In the genomic region with DNA sequence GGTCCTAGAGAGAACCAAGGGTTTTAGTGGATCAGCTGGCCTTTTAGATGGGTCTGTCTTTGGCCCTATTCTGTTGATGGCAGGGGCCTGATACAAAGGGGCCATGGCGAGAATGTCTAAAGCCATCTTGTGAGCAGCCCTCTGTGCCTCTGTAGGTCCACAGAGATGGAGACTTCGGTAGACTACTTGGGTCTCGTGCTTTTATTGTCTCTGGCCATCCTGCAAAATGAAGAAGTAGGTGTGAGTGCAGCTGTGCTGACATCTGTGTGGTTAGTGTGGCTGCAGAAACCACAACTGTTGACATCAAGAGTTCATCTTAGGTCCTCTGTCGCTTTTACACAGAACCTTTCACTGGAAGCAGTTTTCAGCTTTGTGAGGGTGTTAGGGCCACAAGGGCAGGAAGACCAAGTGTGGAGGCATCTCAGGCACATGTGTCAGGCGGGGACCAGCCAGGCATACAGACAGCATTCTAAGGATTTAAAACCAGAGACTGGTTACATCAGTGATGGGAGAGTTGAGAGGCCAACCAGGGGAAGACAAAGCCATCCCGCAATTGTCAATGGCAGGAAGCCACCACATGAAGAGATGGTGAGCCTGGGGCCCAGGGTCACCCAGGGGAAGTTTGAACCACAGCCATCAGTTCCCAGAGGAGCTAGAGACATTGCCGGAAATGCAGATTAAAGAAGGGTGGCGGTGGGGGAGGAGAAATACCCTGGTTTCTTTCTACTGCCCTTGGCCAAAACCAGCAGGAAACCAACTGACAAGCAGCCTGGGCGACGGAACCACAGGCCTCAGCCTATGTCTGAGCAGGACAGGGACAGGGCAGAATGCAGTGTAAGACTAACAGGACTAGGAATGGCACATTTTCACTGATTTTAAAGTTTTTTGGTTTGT, we compare ENCODE assay signal across 1 cellular context.
TF ChIP-seq lines count a peak whose summit lies in the region.

No MANE protein-coding gene starts in this region.

TF ChIP-seq in K562, 482 proteins besides CTCF, POLR2A, EP300 and RAD21 (continued from another document and continues in another):
- TF ChIP-seq, protein P1, sequence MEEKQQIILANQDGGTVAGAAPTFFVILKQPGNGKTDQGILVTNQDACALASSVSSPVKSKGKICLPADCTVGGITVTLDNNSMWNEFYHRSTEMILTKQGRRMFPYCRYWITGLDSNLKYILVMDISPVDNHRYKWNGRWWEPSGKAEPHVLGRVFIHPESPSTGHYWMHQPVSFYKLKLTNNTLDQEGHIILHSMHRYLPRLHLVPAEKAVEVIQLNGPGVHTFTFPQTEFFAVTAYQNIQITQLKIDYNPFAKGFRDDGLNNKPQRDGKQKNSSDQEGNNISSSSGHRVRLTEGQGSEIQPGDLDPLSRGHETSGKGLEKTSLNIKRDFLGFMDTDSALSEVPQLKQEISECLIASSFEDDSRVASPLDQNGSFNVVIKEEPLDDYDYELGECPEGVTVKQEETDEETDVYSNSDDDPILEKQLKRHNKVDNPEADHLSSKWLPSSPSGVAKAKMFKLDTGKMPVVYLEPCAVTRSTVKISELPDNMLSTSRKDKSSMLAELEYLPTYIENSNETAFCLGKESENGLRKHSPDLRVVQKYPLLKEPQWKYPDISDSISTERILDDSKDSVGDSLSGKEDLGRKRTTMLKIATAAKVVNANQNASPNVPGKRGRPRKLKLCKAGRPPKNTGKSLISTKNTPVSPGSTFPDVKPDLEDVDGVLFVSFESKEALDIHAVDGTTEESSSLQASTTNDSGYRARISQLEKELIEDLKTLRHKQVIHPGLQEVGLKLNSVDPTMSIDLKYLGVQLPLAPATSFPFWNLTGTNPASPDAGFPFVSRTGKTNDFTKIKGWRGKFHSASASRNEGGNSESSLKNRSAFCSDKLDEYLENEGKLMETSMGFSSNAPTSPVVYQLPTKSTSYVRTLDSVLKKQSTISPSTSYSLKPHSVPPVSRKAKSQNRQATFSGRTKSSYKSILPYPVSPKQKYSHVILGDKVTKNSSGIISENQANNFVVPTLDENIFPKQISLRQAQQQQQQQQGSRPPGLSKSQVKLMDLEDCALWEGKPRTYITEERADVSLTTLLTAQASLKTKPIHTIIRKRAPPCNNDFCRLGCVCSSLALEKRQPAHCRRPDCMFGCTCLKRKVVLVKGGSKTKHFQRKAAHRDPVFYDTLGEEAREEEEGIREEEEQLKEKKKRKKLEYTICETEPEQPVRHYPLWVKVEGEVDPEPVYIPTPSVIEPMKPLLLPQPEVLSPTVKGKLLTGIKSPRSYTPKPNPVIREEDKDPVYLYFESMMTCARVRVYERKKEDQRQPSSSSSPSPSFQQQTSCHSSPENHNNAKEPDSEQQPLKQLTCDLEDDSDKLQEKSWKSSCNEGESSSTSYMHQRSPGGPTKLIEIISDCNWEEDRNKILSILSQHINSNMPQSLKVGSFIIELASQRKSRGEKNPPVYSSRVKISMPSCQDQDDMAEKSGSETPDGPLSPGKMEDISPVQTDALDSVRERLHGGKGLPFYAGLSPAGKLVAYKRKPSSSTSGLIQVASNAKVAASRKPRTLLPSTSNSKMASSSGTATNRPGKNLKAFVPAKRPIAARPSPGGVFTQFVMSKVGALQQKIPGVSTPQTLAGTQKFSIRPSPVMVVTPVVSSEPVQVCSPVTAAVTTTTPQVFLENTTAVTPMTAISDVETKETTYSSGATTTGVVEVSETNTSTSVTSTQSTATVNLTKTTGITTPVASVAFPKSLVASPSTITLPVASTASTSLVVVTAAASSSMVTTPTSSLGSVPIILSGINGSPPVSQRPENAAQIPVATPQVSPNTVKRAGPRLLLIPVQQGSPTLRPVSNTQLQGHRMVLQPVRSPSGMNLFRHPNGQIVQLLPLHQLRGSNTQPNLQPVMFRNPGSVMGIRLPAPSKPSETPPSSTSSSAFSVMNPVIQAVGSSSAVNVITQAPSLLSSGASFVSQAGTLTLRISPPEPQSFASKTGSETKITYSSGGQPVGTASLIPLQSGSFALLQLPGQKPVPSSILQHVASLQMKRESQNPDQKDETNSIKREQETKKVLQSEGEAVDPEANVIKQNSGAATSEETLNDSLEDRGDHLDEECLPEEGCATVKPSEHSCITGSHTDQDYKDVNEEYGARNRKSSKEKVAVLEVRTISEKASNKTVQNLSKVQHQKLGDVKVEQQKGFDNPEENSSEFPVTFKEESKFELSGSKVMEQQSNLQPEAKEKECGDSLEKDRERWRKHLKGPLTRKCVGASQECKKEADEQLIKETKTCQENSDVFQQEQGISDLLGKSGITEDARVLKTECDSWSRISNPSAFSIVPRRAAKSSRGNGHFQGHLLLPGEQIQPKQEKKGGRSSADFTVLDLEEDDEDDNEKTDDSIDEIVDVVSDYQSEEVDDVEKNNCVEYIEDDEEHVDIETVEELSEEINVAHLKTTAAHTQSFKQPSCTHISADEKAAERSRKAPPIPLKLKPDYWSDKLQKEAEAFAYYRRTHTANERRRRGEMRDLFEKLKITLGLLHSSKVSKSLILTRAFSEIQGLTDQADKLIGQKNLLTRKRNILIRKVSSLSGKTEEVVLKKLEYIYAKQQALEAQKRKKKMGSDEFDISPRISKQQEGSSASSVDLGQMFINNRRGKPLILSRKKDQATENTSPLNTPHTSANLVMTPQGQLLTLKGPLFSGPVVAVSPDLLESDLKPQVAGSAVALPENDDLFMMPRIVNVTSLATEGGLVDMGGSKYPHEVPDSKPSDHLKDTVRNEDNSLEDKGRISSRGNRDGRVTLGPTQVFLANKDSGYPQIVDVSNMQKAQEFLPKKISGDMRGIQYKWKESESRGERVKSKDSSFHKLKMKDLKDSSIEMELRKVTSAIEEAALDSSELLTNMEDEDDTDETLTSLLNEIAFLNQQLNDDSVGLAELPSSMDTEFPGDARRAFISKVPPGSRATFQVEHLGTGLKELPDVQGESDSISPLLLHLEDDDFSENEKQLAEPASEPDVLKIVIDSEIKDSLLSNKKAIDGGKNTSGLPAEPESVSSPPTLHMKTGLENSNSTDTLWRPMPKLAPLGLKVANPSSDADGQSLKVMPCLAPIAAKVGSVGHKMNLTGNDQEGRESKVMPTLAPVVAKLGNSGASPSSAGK (IDR thresholded peaks at IDR 0.05): peak; percentile 68
- TF ChIP-seq, protein P2, sequence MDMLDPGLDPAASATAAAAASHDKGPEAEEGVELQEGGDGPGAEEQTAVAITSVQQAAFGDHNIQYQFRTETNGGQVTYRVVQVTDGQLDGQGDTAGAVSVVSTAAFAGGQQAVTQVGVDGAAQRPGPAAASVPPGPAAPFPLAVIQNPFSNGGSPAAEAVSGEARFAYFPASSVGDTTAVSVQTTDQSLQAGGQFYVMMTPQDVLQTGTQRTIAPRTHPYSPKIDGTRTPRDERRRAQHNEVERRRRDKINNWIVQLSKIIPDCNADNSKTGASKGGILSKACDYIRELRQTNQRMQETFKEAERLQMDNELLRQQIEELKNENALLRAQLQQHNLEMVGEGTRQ (CRISPR knock-in tag; IDR thresholded peaks at IDR 0.05): no peak
- no peak for TF ChIP-seq ILK (tag; IDR thresholded peaks at IDR 0.05; ENCODE audit: borderline replicate concordance, low read depth)
- no peak for TF ChIP-seq NR2C1 (IDR thresholded peaks at IDR 0.05)
- peak; percentile 21; the same call in 1 of the 2 replicates for TF ChIP-seq NR2C1 (tag; IDR thresholded peaks at IDR 0.05)
- TF ChIP-seq, protein P3, sequence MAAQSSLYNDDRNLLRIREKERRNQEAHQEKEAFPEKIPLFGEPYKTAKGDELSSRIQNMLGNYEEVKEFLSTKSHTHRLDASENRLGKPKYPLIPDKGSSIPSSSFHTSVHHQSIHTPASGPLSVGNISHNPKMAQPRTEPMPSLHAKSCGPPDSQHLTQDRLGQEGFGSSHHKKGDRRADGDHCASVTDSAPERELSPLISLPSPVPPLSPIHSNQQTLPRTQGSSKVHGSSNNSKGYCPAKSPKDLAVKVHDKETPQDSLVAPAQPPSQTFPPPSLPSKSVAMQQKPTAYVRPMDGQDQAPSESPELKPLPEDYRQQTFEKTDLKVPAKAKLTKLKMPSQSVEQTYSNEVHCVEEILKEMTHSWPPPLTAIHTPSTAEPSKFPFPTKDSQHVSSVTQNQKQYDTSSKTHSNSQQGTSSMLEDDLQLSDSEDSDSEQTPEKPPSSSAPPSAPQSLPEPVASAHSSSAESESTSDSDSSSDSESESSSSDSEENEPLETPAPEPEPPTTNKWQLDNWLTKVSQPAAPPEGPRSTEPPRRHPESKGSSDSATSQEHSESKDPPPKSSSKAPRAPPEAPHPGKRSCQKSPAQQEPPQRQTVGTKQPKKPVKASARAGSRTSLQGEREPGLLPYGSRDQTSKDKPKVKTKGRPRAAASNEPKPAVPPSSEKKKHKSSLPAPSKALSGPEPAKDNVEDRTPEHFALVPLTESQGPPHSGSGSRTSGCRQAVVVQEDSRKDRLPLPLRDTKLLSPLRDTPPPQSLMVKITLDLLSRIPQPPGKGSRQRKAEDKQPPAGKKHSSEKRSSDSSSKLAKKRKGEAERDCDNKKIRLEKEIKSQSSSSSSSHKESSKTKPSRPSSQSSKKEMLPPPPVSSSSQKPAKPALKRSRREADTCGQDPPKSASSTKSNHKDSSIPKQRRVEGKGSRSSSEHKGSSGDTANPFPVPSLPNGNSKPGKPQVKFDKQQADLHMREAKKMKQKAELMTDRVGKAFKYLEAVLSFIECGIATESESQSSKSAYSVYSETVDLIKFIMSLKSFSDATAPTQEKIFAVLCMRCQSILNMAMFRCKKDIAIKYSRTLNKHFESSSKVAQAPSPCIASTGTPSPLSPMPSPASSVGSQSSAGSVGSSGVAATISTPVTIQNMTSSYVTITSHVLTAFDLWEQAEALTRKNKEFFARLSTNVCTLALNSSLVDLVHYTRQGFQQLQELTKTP (IDR thresholded peaks at IDR 0.05; ENCODE audit: low read depth in 1 of 2, partially characterized antibody in 2 of 2): no peak
- TF ChIP-seq, protein P4, sequence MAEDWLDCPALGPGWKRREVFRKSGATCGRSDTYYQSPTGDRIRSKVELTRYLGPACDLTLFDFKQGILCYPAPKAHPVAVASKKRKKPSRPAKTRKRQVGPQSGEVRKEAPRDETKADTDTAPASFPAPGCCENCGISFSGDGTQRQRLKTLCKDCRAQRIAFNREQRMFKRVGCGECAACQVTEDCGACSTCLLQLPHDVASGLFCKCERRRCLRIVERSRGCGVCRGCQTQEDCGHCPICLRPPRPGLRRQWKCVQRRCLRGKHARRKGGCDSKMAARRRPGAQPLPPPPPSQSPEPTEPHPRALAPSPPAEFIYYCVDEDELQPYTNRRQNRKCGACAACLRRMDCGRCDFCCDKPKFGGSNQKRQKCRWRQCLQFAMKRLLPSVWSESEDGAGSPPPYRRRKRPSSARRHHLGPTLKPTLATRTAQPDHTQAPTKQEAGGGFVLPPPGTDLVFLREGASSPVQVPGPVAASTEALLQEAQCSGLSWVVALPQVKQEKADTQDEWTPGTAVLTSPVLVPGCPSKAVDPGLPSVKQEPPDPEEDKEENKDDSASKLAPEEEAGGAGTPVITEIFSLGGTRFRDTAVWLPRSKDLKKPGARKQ (CRISPR knock-in tag; IDR thresholded peaks at IDR 0.05): no peak
- no peak for TF ChIP-seq NFYB (IDR thresholded peaks at IDR 0.05; ENCODE audit: extremely low read depth, insufficient read length)
- TF ChIP-seq, protein P5, sequence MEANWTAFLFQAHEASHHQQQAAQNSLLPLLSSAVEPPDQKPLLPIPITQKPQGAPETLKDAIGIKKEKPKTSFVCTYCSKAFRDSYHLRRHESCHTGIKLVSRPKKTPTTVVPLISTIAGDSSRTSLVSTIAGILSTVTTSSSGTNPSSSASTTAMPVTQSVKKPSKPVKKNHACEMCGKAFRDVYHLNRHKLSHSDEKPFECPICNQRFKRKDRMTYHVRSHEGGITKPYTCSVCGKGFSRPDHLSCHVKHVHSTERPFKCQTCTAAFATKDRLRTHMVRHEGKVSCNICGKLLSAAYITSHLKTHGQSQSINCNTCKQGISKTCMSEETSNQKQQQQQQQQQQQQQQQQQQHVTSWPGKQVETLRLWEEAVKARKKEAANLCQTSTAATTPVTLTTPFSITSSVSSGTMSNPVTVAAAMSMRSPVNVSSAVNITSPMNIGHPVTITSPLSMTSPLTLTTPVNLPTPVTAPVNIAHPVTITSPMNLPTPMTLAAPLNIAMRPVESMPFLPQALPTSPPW (CRISPR knock-in tag; IDR thresholded peaks at IDR 0.05): peak; percentile 14; the same call in 1 of the 2 replicates
- TF ChIP-seq CBFA2T3 (IDR thresholded peaks at IDR 0.05): peak; percentile 68
- TF ChIP-seq, protein P6, sequence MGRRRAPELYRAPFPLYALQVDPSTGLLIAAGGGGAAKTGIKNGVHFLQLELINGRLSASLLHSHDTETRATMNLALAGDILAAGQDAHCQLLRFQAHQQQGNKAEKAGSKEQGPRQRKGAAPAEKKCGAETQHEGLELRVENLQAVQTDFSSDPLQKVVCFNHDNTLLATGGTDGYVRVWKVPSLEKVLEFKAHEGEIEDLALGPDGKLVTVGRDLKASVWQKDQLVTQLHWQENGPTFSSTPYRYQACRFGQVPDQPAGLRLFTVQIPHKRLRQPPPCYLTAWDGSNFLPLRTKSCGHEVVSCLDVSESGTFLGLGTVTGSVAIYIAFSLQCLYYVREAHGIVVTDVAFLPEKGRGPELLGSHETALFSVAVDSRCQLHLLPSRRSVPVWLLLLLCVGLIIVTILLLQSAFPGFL (CRISPR knock-in tag; IDR thresholded peaks at IDR 0.05): no peak
- TF ChIP-seq MBD2 (IDR thresholded peaks at IDR 0.05; ENCODE audit: borderline replicate concordance, low read depth): no peak
- TF ChIP-seq, protein P7, sequence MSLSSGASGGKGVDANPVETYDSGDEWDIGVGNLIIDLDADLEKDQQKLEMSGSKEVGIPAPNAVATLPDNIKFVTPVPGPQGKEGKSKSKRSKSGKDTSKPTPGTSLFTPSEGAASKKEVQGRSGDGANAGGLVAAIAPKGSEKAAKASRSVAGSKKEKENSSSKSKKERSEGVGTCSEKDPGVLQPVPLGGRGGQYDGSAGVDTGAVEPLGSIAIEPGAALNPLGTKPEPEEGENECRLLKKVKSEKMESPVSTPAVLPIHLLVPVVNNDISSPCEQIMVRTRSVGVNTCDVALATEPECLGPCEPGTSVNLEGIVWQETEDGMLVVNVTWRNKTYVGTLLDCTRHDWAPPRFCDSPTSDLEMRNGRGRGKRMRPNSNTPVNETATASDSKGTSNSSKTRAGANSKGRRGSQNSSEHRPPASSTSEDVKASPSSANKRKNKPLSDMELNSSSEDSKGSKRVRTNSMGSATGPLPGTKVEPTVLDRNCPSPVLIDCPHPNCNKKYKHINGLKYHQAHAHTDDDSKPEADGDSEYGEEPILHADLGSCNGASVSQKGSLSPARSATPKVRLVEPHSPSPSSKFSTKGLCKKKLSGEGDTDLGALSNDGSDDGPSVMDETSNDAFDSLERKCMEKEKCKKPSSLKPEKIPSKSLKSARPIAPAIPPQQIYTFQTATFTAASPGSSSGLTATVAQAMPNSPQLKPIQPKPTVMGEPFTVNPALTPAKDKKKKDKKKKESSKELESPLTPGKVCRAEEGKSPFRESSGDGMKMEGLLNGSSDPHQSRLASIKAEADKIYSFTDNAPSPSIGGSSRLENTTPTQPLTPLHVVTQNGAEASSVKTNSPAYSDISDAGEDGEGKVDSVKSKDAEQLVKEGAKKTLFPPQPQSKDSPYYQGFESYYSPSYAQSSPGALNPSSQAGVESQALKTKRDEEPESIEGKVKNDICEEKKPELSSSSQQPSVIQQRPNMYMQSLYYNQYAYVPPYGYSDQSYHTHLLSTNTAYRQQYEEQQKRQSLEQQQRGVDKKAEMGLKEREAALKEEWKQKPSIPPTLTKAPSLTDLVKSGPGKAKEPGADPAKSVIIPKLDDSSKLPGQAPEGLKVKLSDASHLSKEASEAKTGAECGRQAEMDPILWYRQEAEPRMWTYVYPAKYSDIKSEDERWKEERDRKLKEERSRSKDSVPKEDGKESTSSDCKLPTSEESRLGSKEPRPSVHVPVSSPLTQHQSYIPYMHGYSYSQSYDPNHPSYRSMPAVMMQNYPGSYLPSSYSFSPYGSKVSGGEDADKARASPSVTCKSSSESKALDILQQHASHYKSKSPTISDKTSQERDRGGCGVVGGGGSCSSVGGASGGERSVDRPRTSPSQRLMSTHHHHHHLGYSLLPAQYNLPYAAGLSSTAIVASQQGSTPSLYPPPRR (CRISPR knock-in tag; IDR thresholded peaks at IDR 0.05; ENCODE audit: borderline replicate concordance): 0 out of 2 replicates have a peak, but pooled peaks have one; percentile 26
- TF ChIP-seq HNRNPH1 (optimal IDR thresholded peaks at IDR 0.05; ENCODE audit: low read depth, low read length): no peak
- TF ChIP-seq BRCA1 (IDR thresholded peaks at IDR 0.05): no peak
- TF ChIP-seq BRCA1 (CRISPR knock-in tag; IDR thresholded peaks at IDR 0.05): no peak
- TF ChIP-seq SAFB2 (IDR thresholded peaks at IDR 0.05; ENCODE audit: borderline replicate concordance, low read depth, low read length, severe bottlenecking): no peak
- TF ChIP-seq HOXB6 (CRISPR knock-in tag; IDR thresholded peaks at IDR 0.05; ENCODE audit: borderline replicate concordance): no peak
- TF ChIP-seq MCM7 (IDR thresholded peaks at IDR 0.05): no peak
